Comparison of ENCODE assay signal across 8 cellular contexts in the genomic region with DNA sequence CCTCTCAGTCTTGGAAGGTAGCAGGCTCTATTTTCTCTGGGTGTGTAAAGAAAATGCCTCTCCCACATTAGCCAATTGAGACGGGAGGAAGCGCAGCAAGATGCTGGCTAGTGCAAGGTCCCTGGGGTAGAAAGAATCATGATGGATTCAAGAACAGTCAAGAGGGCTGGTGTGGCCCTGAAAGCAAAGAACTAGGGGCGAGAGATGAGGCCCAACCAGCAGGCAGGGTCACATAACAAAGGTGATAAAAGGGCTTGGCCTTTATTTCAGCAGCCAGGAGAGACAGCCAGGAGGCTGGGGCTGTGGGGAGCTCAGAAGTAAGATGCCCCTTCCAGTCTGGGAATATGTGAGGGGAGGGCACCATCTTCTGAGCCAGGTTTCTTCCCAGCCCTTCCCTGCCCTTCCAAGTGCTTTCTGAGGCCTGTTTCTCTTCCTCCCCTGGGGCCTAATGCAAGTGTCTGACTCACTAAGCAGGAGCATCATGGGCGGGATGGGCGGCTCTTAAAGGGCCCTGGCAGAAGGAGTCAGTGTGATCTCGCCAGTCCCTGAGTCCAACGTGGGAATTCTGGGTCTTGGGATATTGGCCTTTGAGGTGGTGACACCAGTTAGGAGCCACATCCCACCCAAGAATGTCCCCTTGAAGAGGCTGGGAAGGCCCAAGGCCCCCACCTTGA. TPM values are rescaled to one million over a fixed set of nuclear protein-coding genes. Genes with fewer than 3 reads are reported as not detected.
DNase-seq lines count a peak whose midpoint lies in the region; ATAC-seq and TF ChIP-seq lines count a peak whose summit lies in the region.

No MANE protein-coding gene starts in this region.

- ATAC-seq in GM18868 (IDR thresholded peaks at IDR 0.05; ENCODE audit: unreplicated experiment): no peak
- no peak for ATAC-seq in HG02884 (IDR thresholded peaks at IDR 0.05; ENCODE audit: unreplicated experiment)

- H3K27ac ChIP-seq in colonic mucosa: peak overlapping the region; percentile 64

- DNase-seq in Daoy (ENCODE audit: low read depth) (peak; percentile 82), NCI-H446 treated with DMSO at 0.1 percent for 48 hours (lab: John Stamatoyannopoulos, UW) (peak; percentile 2), colonic mucosa (peak; percentile 76), NCI-H510A treated with DMSO at 0.1 percent for 48 hours (lab: John Stamatoyannopoulos, UW) (no peak), T-helper 9 cell (no peak)

- TF ChIP-seq CTCF in colonic mucosa (IDR thresholded peaks at IDR 0.05): no peak

- H3K4me3 ChIP-seq in colonic mucosa (no peak overlapping the region), mucosa of stomach (ENCODE audit: low read length) (no peak overlapping the region)

- no peaks in the 10 kb centered on the region for H3K27me3 ChIP-seq in colonic mucosa
- H3K27me3 ChIP-seq in mucosa of stomach (ENCODE audit: control insufficient read depth, insufficient read depth, low read length): no peaks in the 10 kb centered on the region

- H3K9ac ChIP-seq in colonic mucosa (ENCODE audit: low read depth in 2 of 2, low read length in 2 of 2): peak overlapping the region in 1 of 2 donors; percentile 49
- peak overlapping the region; percentile 7 for H3K9ac ChIP-seq in mucosa of stomach (ENCODE audit: low read length)

- H3K4me1 ChIP-seq in colonic mucosa (peaks cover 34% of the 10 kb centered on the region), mucosa of stomach (ENCODE audit: control insufficient read depth, insufficient read depth, low read length) (peaks cover 47% of the 10 kb centered on the region)

- intact Hi-C loops in colonic mucosa (cut with DNase I): no loop called here

- H3K9me3 ChIP-seq in colonic mucosa (no peaks in the 10 kb centered on the region), mucosa of stomach (ENCODE audit: control insufficient read depth, low read length) (no peaks in the 10 kb centered on the region)

- H3K36me3 ChIP-seq in colonic mucosa: no peaks in the 10 kb centered on the region
- no peaks in the 10 kb centered on the region for H3K36me3 ChIP-seq in mucosa of stomach (ENCODE audit: control insufficient read depth, insufficient read depth, low read length)

RNA-seq across cellular contexts. Expression of a gene that starts 3.9 kb away (rescaled TPM):
- total RNA-seq in Daoy (2014; rRNA removed; shearing (Covaris generic)): 6.5 and 9.0 TPM in 2 replicates
- total RNA-seq in colonic mucosa: 10 to 100 TPM; 78.1 to 79.7 TPM

RNA-seq across cellular contexts. Expression of a gene that starts 23.7 kb away (rescaled TPM):
- total RNA-seq in Daoy (2014; rRNA removed; shearing (Covaris generic)): not detected in 2 replicates
- total RNA-seq in colonic mucosa: not detected

RNA-seq across cellular contexts. Expression of a gene that starts 53.5 kb away (rescaled TPM):
- total RNA-seq in Daoy (2014; rRNA removed; shearing (Covaris generic)): 24.3 and 29.4 TPM in 2 replicates
- total RNA-seq in colonic mucosa: 100 to 1,000 TPM; 130 to 194 TPM

Comparison
In these comparisons a context has a peak if more than half of its experiments do, and no peak if none do; other contexts are left out.
1. DNase-seq: peak in Daoy (single experiment), NCI-H446 treated with DMSO at 0.1 percent for 48 hours (single experiment) and colonic mucosa (single experiment); none in NCI-H510A treated with DMSO at 0.1 percent for 48 hours (single experiment) and T-helper 9 cell (single experiment).